In the genomic region with DNA sequence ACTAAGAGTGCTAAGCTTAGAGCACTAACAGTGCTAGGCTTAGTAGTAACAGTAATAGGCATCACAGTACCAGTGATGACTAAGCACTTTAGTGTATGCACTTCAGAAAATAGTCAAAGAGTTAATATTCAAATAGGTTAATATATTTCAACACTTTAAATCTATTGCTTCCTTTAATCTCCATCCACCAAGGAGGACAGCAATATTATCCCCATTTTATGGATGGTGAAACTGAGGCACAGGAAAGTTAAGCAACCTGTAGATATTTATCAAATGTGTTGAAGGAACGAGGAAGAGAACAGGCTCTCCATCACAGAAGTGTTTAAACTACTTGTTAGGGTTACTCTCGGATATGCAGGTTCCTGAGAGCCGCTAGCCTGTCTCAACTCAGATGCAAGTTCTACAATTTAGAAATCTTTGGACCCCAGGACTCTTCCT, we compare ENCODE assay signal across 19 cellular contexts.
"Had no signal": no experiment of that assay in that cellular context is flagged by ENCODE, and none has a peak within 500 bp of the region (broad histone marks: within the 10 kb centered on the region; RNA-seq: fewer than 3 reads in every experiment).

No MANE protein-coding gene starts in this region.

- H3K9me3 ChIP-seq: neutrophil, tibial artery, uterus had no signal

- H3K27me3 ChIP-seq: cardiac muscle cell, neutrophil, tibial artery, uterus had no signal

- H3K4me1 ChIP-seq: uterus had no signal

- H3K36me3 ChIP-seq: cardiac muscle cell, neutrophil, tibial artery, uterus had no signal

- DNase-seq: activated CD4-positive, alpha-beta T cell treated with anti-CD3 and anti-CD28 coated beads, Interleukin-2, amount 10 ng/mL, durations not matched to agents 24 days and 14 days; activated CD4-positive, CD25-positive, alpha-beta regulatory T cell; activated CD8-positive, alpha-beta T cell treated with anti-CD3 and anti-CD28 coated beads, Interleukin-2, amount 10 ng/mL, durations not matched to agents 7 days and 5 days; activated naive CD4-positive, alpha-beta T cell treated with Interleukin-2 at 50 U/mL for 16 hours; activated naive CD8-positive, alpha-beta T cell treated with anti-CD3 and anti-CD28 coated beads, Interleukin-2, amount 10 ng/mL, durations not matched to agents 7 days and 5 days; activated T-cell treated with anti-CD3 and anti-CD28 coated beads, Interleukin-2, amount 50 U/mL, for 24 hours; endodermal cell; foreskin fibroblast; hypothalamus; islet precursor cell; natural killer cell; stimulated activated CD4-positive, alpha-beta T cell treated with anti-CD3 and anti-CD28 coated beads, Interleukin-2, amount 100 ng/mL, for 24 hours; stimulated activated naive CD4-positive, alpha-beta T cell treated with Interleukin-2 at 50 U/mL for 16 hours; T1000; tibial artery; uterus had no signal

- H3K4me3 ChIP-seq: cardiac muscle cell, tibial artery, uterus had no signal

- H3K27ac ChIP-seq: cardiac muscle cell, epithelial cell of prostate, neutrophil, uterus had no signal
